Comparison of ENCODE assay signal across 1 cellular context in the genomic region with DNA sequence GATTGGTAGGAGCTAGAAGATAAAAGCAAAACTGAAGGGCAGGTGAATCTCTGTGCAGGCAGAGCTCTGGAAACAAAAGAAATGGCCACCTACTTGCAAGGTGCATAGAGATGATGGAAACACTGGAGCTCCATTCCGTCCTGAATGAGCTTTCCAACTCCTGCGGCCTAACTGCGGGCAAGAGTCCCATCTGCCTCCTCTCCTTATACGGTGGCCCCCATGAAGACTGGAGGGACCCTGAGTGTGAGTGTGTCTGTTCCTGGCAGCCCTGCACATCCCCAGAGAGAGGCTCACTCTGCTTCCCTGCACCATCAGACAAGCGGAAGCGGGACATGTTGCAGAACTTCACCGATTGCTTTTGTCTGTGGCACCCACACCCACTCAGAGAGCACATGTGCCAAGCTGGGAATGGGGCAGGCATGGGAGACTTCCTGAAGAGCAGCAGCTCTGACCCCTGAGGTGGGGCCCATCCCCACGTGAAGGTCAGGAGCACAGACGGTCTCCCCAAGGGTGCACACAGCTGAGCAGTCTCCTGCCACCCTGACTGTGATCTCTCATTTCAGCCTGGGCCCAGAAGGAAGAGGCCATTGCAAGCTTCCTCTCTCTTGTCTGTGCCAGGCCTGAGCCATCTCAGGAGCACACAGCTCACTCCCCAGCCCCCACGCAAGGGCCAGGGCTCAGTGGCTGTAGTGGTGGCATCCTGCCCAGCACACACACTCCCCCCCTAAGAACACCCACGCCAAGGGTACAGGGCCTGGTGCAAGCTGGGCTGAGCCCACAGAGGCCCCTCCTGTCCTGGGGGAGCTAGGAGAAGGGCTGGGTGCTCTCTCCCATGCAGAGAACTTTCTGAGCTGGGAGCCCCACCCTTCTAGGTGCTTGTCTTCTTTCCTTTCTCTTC.
TF ChIP-seq lines count a peak whose summit lies in the region.

No MANE protein-coding gene starts in this region.

TF ChIP-seq in HepG2, 621 proteins besides CTCF, POLR2A, EP300 and RAD21 (continued from another document and continues in another):
- TF ChIP-seq, protein P1, sequence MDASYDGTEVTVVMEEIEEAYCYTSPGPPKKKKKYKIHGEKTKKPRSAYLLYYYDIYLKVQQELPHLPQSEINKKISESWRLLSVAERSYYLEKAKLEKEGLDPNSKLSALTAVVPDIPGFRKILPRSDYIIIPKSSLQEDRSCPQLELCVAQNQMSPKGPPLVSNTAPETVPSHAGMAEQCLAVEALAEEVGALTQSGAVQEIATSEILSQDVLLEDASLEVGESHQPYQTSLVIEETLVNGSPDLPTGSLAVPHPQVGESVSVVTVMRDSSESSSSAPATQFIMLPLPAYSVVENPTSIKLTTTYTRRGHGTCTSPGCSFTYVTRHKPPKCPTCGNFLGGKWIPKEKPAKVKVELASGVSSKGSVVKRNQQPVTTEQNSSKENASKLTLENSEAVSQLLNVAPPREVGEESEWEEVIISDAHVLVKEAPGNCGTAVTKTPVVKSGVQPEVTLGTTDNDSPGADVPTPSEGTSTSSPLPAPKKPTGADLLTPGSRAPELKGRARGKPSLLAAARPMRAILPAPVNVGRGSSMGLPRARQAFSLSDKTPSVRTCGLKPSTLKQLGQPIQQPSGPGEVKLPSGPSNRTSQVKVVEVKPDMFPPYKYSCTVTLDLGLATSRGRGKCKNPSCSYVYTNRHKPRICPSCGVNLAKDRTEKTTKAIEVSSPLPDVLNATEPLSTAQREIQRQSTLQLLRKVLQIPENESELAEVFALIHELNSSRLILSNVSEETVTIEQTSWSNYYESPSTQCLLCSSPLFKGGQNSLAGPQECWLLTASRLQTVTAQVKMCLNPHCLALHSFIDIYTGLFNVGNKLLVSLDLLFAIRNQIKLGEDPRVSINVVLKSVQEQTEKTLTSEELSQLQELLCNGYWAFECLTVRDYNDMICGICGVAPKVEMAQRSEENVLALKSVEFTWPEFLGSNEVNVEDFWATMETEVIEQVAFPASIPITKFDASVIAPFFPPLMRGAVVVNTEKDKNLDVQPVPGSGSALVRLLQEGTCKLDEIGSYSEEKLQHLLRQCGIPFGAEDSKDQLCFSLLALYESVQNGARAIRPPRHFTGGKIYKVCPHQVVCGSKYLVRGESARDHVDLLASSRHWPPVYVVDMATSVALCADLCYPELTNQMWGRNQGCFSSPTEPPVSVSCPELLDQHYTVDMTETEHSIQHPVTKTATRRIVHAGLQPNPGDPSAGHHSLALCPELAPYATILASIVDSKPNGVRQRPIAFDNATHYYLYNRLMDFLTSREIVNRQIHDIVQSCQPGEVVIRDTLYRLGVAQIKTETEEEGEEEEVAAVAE (CRISPR knock-in tag; IDR thresholded peaks at IDR 0.05; ENCODE audit: borderline replicate concordance): no peak
- TF ChIP-seq, protein P2, sequence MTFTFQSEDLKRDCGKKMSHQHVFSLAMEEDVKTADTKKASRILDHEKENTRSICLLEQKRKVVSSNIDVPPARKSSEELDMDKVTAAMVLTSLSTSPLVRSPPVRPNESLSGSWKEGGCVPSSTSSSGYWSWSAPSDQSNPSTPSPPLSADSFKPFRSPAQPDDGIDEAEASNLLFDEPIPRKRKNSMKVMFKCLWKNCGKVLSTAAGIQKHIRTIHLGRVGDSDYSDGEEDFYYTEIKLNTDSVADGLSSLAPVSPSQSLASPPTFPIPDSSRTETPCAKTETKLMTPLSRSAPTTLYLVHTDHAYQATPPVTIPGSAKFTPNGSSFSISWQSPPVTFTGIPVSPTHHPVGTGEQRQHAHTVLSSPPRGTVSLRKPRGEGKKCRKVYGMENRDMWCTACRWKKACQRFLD (CRISPR knock-in tag; IDR thresholded peaks at IDR 0.05; ENCODE audit: borderline replicate concordance): no peak
- TF ChIP-seq ZFP41 (CRISPR knock-in tag; IDR thresholded peaks at IDR 0.05; ENCODE audit: borderline replicate concordance): 0 out of 2 replicates have a peak, but pooled peaks have one; percentile 79
- no peak for TF ChIP-seq ZNF816 (CRISPR knock-in tag; IDR thresholded peaks at IDR 0.05; ENCODE audit: borderline replicate concordance)
- TF ChIP-seq ZNF558 (CRISPR knock-in tag; IDR thresholded peaks at IDR 0.05; ENCODE audit: borderline replicate concordance): no peak
- no peak; the same call in 1 of the 2 replicates for TF ChIP-seq ZNF879 (CRISPR knock-in tag; IDR thresholded peaks at IDR 0.05)
- TF ChIP-seq, protein P3, sequence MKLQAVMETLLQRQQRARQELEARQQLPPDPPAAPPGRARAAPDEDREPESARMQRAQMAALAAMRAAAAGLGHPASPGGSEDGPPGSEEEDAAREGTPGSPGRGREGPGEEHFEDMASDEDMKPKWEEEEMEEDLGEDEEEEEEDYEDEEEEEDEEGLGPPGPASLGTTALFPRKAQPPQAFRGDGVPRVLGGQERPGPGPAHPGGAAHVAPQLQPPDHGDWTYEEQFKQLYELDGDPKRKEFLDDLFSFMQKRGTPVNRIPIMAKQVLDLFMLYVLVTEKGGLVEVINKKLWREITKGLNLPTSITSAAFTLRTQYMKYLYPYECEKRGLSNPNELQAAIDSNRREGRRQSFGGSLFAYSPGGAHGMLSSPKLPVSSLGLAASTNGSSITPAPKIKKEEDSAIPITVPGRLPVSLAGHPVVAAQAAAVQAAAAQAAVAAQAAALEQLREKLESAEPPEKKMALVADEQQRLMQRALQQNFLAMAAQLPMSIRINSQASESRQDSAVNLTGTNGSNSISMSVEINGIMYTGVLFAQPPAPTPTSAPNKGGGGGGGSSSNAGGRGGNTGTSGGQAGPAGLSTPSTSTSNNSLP (IDR thresholded peaks at IDR 0.05; ENCODE audit: low read depth, low read length): no peak
- TF ChIP-seq NRL (CRISPR knock-in tag; IDR thresholded peaks at IDR 0.05; ENCODE audit: borderline replicate concordance): peak; percentile 90; the same call in 1 of the 2 replicates
- peak; percentile 85 for TF ChIP-seq AGO2 (optimal IDR thresholded peaks at IDR 0.05; ENCODE audit: low read depth, low read length)
- TF ChIP-seq POGK (CRISPR knock-in tag; conservative IDR thresholded peaks at IDR 0.05): no peak
- TF ChIP-seq FOXJ3 (CRISPR knock-in tag; IDR thresholded peaks at IDR 0.05; ENCODE audit: borderline replicate concordance): no peak
- no peak for TF ChIP-seq JARID2 (CRISPR knock-in tag; IDR thresholded peaks at IDR 0.05; ENCODE audit: insufficient replicate concordance)
- TF ChIP-seq MAFG (CRISPR knock-in tag; IDR thresholded peaks at IDR 0.05): no peak
- TF ChIP-seq BCL6 (CRISPR knock-in tag; IDR thresholded peaks at IDR 0.05): peak; percentile 79
- TF ChIP-seq PBX3 (CRISPR knock-in tag; IDR thresholded peaks at IDR 0.05; ENCODE audit: borderline replicate concordance): no peak
- TF ChIP-seq DMTF1 (CRISPR knock-in tag; IDR thresholded peaks at IDR 0.05): 0 out of 2 replicates have a peak, but pooled peaks have one; percentile 83
- TF ChIP-seq ZMYM4 (CRISPR knock-in tag; IDR thresholded peaks at IDR 0.05): no peak
- no peak for TF ChIP-seq HNF4G (IDR thresholded peaks at IDR 0.05; ENCODE audit: borderline replicate concordance, low read depth, low read length)
- TF ChIP-seq HNF4G (CRISPR knock-in tag; IDR thresholded peaks at IDR 0.05; ENCODE audit: borderline replicate concordance, low read depth): peak; percentile 72; the same call in 1 of the 2 replicates
- TF ChIP-seq HHEX (CRISPR knock-in tag; IDR thresholded peaks at IDR 0.05): no peak
- peak; percentile 18; the same call in 1 of the 2 replicates for TF ChIP-seq ZNF441 (CRISPR knock-in tag; IDR thresholded peaks at IDR 0.05; ENCODE audit: borderline replicate concordance)
- no peak for TF ChIP-seq EZH2 (conservative IDR thresholded peaks at IDR 0.05; ENCODE audit: low read depth, low read length)
- TF ChIP-seq ZNF33A (CRISPR knock-in tag; IDR thresholded peaks at IDR 0.05; ENCODE audit: borderline replicate concordance): no peak
- no peak for TF ChIP-seq SMC3 (IDR thresholded peaks at IDR 0.05; ENCODE audit: low read length)
- 0 out of 2 replicates have a peak, but pooled peaks have one; percentile 50 for TF ChIP-seq ZNF44 (CRISPR knock-in tag; IDR thresholded peaks at IDR 0.05)
- no peak for TF ChIP-seq GTF2F1 (IDR thresholded peaks at IDR 0.05; ENCODE audit: low read length)
- TF ChIP-seq, protein P4, sequence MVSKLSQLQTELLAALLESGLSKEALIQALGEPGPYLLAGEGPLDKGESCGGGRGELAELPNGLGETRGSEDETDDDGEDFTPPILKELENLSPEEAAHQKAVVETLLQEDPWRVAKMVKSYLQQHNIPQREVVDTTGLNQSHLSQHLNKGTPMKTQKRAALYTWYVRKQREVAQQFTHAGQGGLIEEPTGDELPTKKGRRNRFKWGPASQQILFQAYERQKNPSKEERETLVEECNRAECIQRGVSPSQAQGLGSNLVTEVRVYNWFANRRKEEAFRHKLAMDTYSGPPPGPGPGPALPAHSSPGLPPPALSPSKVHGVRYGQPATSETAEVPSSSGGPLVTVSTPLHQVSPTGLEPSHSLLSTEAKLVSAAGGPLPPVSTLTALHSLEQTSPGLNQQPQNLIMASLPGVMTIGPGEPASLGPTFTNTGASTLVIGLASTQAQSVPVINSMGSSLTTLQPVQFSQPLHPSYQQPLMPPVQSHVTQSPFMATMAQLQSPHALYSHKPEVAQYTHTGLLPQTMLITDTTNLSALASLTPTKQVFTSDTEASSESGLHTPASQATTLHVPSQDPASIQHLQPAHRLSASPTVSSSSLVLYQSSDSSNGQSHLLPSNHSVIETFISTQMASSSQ (IDR thresholded peaks at IDR 0.05; ENCODE audit: low read depth): no peak
- TF ChIP-seq, protein P4 (CRISPR knock-in tag; IDR thresholded peaks at IDR 0.05; ENCODE audit: borderline replicate concordance): no peak
- TF ChIP-seq PAWR (CRISPR knock-in tag; IDR thresholded peaks at IDR 0.05; ENCODE audit: borderline replicate concordance): no peak
- no peak for TF ChIP-seq ZNF660 (CRISPR knock-in tag; IDR thresholded peaks at IDR 0.05; ENCODE audit: borderline replicate concordance, low read depth)
- TF ChIP-seq HES4 (CRISPR knock-in tag; IDR thresholded peaks at IDR 0.05; ENCODE audit: borderline replicate concordance): 0 out of 2 replicates have a peak, but pooled peaks have one; percentile 46
- no peak for TF ChIP-seq FOXM1 (CRISPR knock-in tag; IDR thresholded peaks at IDR 0.05)
- no peak for TF ChIP-seq ZSCAN29 (CRISPR knock-in tag; conservative IDR thresholded peaks at IDR 0.05)
- TF ChIP-seq HIC2 (CRISPR knock-in tag; IDR thresholded peaks at IDR 0.05; ENCODE audit: low read depth): peak; percentile 82; the same call in 1 of the 2 replicates
- peak; percentile 69 for TF ChIP-seq RXRA (CRISPR knock-in tag; IDR thresholded peaks at IDR 0.05)
- TF ChIP-seq ZNF333 (CRISPR knock-in tag; IDR thresholded peaks at IDR 0.05; ENCODE audit: borderline replicate concordance): no peak
- no peak for TF ChIP-seq HMGA1 (CRISPR knock-in tag; conservative IDR thresholded peaks at IDR 0.05)
